ENCODE assay signal across 1 cellular context in the genomic region with DNA sequence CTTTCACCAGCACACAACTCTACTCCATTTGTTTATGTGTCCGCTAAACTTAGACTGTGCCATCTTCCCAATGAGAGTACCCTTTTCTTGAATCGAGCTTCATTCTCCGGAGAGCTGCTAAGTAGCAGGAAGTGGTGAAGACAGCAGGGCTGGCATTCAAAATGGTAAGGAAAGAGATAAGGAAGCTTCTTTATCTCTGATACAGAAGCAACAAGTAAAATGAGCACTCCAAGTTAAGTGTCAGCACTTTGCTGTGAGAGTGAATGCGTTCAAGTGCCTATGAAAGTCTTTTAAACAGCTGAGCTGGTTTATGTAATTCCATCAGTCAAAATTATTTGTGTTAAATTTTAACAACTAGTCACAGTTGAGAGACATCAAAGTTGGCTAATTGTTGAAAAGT.
TF ChIP-seq lines count a peak whose summit lies in the region.

No MANE protein-coding gene starts in this region.

TF ChIP-seq in H1, 55 proteins besides CTCF, POLR2A, EP300 and RAD21:
- TF ChIP-seq, protein P1, sequence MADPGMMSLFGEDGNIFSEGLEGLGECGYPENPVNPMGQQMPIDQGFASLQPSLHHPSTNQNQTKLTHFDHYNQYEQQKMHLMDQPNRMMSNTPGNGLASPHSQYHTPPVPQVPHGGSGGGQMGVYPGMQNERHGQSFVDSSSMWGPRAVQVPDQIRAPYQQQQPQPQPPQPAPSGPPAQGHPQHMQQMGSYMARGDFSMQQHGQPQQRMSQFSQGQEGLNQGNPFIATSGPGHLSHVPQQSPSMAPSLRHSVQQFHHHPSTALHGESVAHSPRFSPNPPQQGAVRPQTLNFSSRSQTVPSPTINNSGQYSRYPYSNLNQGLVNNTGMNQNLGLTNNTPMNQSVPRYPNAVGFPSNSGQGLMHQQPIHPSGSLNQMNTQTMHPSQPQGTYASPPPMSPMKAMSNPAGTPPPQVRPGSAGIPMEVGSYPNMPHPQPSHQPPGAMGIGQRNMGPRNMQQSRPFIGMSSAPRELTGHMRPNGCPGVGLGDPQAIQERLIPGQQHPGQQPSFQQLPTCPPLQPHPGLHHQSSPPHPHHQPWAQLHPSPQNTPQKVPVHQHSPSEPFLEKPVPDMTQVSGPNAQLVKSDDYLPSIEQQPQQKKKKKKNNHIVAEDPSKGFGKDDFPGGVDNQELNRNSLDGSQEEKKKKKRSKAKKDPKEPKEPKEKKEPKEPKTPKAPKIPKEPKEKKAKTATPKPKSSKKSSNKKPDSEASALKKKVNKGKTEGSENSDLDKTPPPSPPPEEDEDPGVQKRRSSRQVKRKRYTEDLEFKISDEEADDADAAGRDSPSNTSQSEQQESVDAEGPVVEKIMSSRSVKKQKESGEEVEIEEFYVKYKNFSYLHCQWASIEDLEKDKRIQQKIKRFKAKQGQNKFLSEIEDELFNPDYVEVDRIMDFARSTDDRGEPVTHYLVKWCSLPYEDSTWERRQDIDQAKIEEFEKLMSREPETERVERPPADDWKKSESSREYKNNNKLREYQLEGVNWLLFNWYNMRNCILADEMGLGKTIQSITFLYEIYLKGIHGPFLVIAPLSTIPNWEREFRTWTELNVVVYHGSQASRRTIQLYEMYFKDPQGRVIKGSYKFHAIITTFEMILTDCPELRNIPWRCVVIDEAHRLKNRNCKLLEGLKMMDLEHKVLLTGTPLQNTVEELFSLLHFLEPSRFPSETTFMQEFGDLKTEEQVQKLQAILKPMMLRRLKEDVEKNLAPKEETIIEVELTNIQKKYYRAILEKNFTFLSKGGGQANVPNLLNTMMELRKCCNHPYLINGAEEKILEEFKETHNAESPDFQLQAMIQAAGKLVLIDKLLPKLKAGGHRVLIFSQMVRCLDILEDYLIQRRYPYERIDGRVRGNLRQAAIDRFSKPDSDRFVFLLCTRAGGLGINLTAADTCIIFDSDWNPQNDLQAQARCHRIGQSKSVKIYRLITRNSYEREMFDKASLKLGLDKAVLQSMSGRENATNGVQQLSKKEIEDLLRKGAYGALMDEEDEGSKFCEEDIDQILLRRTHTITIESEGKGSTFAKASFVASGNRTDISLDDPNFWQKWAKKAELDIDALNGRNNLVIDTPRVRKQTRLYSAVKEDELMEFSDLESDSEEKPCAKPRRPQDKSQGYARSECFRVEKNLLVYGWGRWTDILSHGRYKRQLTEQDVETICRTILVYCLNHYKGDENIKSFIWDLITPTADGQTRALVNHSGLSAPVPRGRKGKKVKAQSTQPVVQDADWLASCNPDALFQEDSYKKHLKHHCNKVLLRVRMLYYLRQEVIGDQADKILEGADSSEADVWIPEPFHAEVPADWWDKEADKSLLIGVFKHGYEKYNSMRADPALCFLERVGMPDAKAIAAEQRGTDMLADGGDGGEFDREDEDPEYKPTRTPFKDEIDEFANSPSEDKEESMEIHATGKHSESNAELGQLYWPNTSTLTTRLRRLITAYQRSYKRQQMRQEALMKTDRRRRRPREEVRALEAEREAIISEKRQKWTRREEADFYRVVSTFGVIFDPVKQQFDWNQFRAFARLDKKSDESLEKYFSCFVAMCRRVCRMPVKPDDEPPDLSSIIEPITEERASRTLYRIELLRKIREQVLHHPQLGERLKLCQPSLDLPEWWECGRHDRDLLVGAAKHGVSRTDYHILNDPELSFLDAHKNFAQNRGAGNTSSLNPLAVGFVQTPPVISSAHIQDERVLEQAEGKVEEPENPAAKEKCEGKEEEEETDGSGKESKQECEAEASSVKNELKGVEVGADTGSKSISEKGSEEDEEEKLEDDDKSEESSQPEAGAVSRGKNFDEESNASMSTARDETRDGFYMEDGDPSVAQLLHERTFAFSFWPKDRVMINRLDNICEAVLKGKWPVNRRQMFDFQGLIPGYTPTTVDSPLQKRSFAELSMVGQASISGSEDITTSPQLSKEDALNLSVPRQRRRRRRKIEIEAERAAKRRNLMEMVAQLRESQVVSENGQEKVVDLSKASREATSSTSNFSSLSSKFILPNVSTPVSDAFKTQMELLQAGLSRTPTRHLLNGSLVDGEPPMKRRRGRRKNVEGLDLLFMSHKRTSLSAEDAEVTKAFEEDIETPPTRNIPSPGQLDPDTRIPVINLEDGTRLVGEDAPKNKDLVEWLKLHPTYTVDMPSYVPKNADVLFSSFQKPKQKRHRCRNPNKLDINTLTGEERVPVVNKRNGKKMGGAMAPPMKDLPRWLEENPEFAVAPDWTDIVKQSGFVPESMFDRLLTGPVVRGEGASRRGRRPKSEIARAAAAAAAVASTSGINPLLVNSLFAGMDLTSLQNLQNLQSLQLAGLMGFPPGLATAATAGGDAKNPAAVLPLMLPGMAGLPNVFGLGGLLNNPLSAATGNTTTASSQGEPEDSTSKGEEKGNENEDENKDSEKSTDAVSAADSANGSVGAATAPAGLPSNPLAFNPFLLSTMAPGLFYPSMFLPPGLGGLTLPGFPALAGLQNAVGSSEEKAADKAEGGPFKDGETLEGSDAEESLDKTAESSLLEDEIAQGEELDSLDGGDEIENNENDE (IDR thresholded peaks at IDR 0.05; ENCODE audit: insufficient replicate concordance, low read length), result no peak
- no peak for TF ChIP-seq CBX5 (IDR thresholded peaks at IDR 0.05; ENCODE audit: low read depth, low read length)
- no peak for TF ChIP-seq TCF12 (IDR thresholded peaks at IDR 0.05; ENCODE audit: low read depth, low read length)
- TF ChIP-seq, protein P2, sequence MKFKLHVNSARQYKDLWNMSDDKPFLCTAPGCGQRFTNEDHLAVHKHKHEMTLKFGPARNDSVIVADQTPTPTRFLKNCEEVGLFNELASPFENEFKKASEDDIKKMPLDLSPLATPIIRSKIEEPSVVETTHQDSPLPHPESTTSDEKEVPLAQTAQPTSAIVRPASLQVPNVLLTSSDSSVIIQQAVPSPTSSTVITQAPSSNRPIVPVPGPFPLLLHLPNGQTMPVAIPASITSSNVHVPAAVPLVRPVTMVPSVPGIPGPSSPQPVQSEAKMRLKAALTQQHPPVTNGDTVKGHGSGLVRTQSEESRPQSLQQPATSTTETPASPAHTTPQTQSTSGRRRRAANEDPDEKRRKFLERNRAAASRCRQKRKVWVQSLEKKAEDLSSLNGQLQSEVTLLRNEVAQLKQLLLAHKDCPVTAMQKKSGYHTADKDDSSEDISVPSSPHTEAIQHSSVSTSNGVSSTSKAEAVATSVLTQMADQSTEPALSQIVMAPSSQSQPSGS (IDR thresholded peaks at IDR 0.05; ENCODE audit: low read length), result no peak
